8 cellular contexts compared by ENCODE assay signal in the genomic region with DNA sequence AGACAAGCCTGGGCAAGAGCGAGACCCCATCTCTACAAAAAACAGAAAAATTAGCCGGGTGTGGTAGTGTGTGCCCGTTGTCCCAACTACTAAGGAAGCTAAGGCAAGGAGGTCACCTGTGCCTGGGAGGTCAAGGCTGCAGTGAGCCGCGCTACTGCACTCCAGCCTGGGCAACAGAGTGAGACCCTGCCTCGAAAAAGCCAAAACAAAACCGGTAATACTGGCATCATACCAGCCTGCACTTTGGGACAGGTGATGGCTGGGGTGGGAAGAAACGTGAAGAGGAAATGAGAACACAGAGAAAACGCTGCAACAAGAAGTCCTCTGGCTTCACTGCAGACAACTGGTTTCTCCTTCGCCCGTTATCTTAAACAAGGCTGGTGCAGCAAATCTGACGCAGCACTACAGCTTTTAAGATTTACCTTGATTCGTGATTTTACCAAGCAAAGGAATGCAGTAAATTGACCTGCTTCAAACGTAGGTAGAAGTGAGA. TPM values are rescaled to one million over a fixed set of nuclear protein-coding genes. Genes with fewer than 3 reads are reported as not detected.
DNase-seq lines count a peak whose midpoint lies in the region; ATAC-seq and FAIRE-seq lines count a peak whose summit lies in the region.

No MANE protein-coding gene starts in this region.

- intact Hi-C loops in activated CD4-positive, alpha-beta memory T cell treated with anti-CD3 and anti-CD28 coated beads for 36 hours (cut with micrococcal nuclease) = loop anchor here (1.0 to 2.0 kb wide), 6 partner anchors 14 to 1549 kb away; a partner anchor contains a TSS
- intact Hi-C loops in left ventricle myocardium superior (cut with micrococcal nuclease) = no loop called here

- no peaks in the 10 kb centered on the region for H3K9me3 ChIP-seq in skeletal muscle satellite cell (replicated peaks; ENCODE audit: low read length)

- no peaks in the 10 kb centered on the region for H3K27me3 Mint-ChIP-seq in activated CD4-positive, alpha-beta memory T cell treated with anti-CD3 and anti-CD28 coated beads for 36 hours

- H3K36me3 Mint-ChIP-seq in activated CD4-positive, alpha-beta memory T cell treated with anti-CD3 and anti-CD28 coated beads for 36 hours = peaks cover 35% of the 10 kb centered on the region

- H3K4me3 ChIP-seq in skeletal muscle satellite cell (ENCODE audit: low read length) = peak overlapping the region; percentile 72

- POLR2A ChIA-PET in activated CD4-positive, alpha-beta memory T cell treated with anti-CD3 and anti-CD28 coated beads for 36 hours (lab: Charles Lee) = interaction anchor here (0.7 to 5.3 kb wide), 10 partner anchors 10 to 159 kb away, joined by 3 to 40 read pairs (median 4); a partner anchor contains a TSS

- peak overlapping the region; percentile 78 for H3K9ac ChIP-seq in skeletal muscle satellite cell (ENCODE audit: low read depth, low read length)

- FAIRE-seq in urothelium cell line (lab: Jason Lieb, UNC) = no peak

- H3K4me1 ChIP-seq in skeletal muscle satellite cell (ENCODE audit: control insufficient read depth, insufficient read depth, low read length) = peaks cover 22% of the 10 kb centered on the region

- H3K36me3 ChIP-seq in skeletal muscle satellite cell (ENCODE audit: insufficient read depth, low read length) = peaks cover 37% of the 10 kb centered on the region

- peak overlapping the region; percentile 86 for H3K4me3 Mint-ChIP-seq in activated CD4-positive, alpha-beta memory T cell treated with anti-CD3 and anti-CD28 coated beads for 36 hours

- H3K4me1 Mint-ChIP-seq in activated CD4-positive, alpha-beta memory T cell treated with anti-CD3 and anti-CD28 coated beads for 36 hours (ENCODE audit: low read depth) = peaks cover 28% of the 10 kb centered on the region

- H3K4me2 ChIP-seq in skeletal muscle satellite cell (ENCODE audit: low read length) = peak overlapping the region; percentile 82

- ATAC-seq in GM18909 (IDR thresholded peaks at IDR 0.05; ENCODE audit: poor library complexity, unreplicated experiment) (peak; percentile 6), HG02981 (IDR thresholded peaks at IDR 0.05; ENCODE audit: unreplicated experiment) (peak; percentile 3), left ventricle myocardium superior (peak; percentile 9)

- no peaks in the 10 kb centered on the region for H3K9me3 Mint-ChIP-seq in activated CD4-positive, alpha-beta memory T cell treated with anti-CD3 and anti-CD28 coated beads for 36 hours

- no peak for DNase-seq in activated CD4-positive, alpha-beta memory T cell treated with anti-CD3 and anti-CD28 coated beads for 36 hours
- no peak for DNase-seq in left ventricle myocardium superior
- DNase-seq in NCI-H774 (lab: John Stamatoyannopoulos, UW) = no peak
- no peak for DNase-seq in NCI-H1105 treated with DMSO at 0.1 percent for 48 hours (lab: John Stamatoyannopoulos, UW)
- DNase-seq in urothelium cell line (ENCODE audit: low spot score) = no peak

- H3K27me3 ChIP-seq in skeletal muscle satellite cell (ENCODE audit: control insufficient read depth, insufficient read depth, low read length) = no peaks in the 10 kb centered on the region

- H3K27ac Mint-ChIP-seq in activated CD4-positive, alpha-beta memory T cell treated with anti-CD3 and anti-CD28 coated beads for 36 hours = peak overlapping the region; percentile 98

- CTCF ChIA-PET in activated CD4-positive, alpha-beta memory T cell treated with anti-CD3 and anti-CD28 coated beads for 36 hours (lab: Charles Lee) = interaction anchor here (0.9 to 3.3 kb wide), 9 partner anchors 12 to 64 kb away, joined by 3 to 28 read pairs (median 4); a partner anchor contains a TSS

RNA-seq across cellular contexts. Expression of a gene that starts 0.7 kb away (rescaled TPM):
- 100 to 1,000 TPM in 1 of 2 experiments, 10 to 100 TPM in 1; 96.1 to 102 TPM for total RNA-seq in activated CD4-positive, alpha-beta memory T cell treated with anti-CD3 and anti-CD28 coated beads for 36 hours
- 48.1 TPM for total RNA-seq in left ventricle myocardium superior
- total RNA-seq in skeletal muscle satellite cell (2012; rRNA removed) = 34.7 and 35.2 TPM in 2 replicates

RNA-seq across cellular contexts. Expression of a gene that starts 17.8 kb away (rescaled TPM):
- total RNA-seq in activated CD4-positive, alpha-beta memory T cell treated with anti-CD3 and anti-CD28 coated beads for 36 hours = 10 to 100 TPM; 77.9 to 80.6 TPM
- total RNA-seq in left ventricle myocardium superior = 49.1 TPM
- 40.0 and 42.8 TPM in 2 replicates for total RNA-seq in skeletal muscle satellite cell (2012; rRNA removed)

RNA-seq across cellular contexts. Expression of a gene that starts 37.7 kb away (rescaled TPM):
- total RNA-seq in activated CD4-positive, alpha-beta memory T cell treated with anti-CD3 and anti-CD28 coated beads for 36 hours = 1 to 10 TPM; 4.9 to 6.1 TPM
- 3.8 TPM for total RNA-seq in left ventricle myocardium superior
- 0.66 and 1.3 TPM in 2 replicates for total RNA-seq in skeletal muscle satellite cell (2012; rRNA removed)

RNA-seq across cellular contexts. Expression of a gene that starts 39.2 kb away (rescaled TPM):
- 1 to 10 TPM; 6.7 to 7.3 TPM for total RNA-seq in activated CD4-positive, alpha-beta memory T cell treated with anti-CD3 and anti-CD28 coated beads for 36 hours
- total RNA-seq in left ventricle myocardium superior = 21.5 TPM
- 1.8 and 2.2 TPM in 2 replicates for total RNA-seq in skeletal muscle satellite cell (2012; rRNA removed)
